3 cellular contexts compared by ENCODE assay signal in genomic region chr20:982754-983153, GRCh38.
TF ChIP-seq lines count a peak whose summit lies in the region.

No MANE protein-coding gene starts in this region.

TF ChIP-seq in HCT116, 20 proteins besides CTCF, POLR2A, EP300 and RAD21:
- TF ChIP-seq REST (IDR thresholded peaks at IDR 0.05; ENCODE audit: low read depth) (no peak), SP1 (IDR thresholded peaks at IDR 0.05; ENCODE audit: low read depth) (no peak)

TF ChIP-seq in H1, 55 proteins besides CTCF, POLR2A, EP300 and RAD21 (continued from another document):
- TF ChIP-seq SP2 (IDR thresholded peaks at IDR 0.05; ENCODE audit: low read length), result no peak
- TF ChIP-seq PHF8 (conservative IDR thresholded peaks at IDR 0.05; ENCODE audit: low read depth, low read length), result no peak
- no peak for TF ChIP-seq RBBP5 (IDR thresholded peaks at IDR 0.05; ENCODE audit: borderline replicate concordance, low read depth, low read length)
- no peak for TF ChIP-seq SP4 (IDR thresholded peaks at IDR 0.05; ENCODE audit: low read length)
- TF ChIP-seq ZNF274 (IDR thresholded peaks at IDR 0.05; ENCODE audit: borderline replicate concordance, extremely low read depth, low read length), result no peak
- no peak for TF ChIP-seq SIX5 (IDR thresholded peaks at IDR 0.05; ENCODE audit: low read depth, low read length)
- TF ChIP-seq POU5F1 (IDR thresholded peaks at IDR 0.05; ENCODE audit: low read depth, low read length), result no peak
- no peak for TF ChIP-seq BRCA1 (IDR thresholded peaks at IDR 0.05; ENCODE audit: low read depth, low read length)
- no peak for TF ChIP-seq GTF2F1 (IDR thresholded peaks at IDR 0.05; ENCODE audit: borderline replicate concordance, low read depth, low read length)
- TF ChIP-seq EGR1 (IDR thresholded peaks at IDR 0.05; ENCODE audit: borderline replicate concordance, low read depth, low read length), result no peak
- no peak for TF ChIP-seq KDM5A (IDR thresholded peaks at IDR 0.05; ENCODE audit: low read length)
- no peak for TF ChIP-seq CTBP2 (IDR thresholded peaks at IDR 0.05; ENCODE audit: borderline replicate concordance, insufficient read depth, insufficient read length, low read length)
- no peak for TF ChIP-seq YY1 (IDR thresholded peaks at IDR 0.05; ENCODE audit: low read depth, low read length)
- no peak for TF ChIP-seq TEAD4 (IDR thresholded peaks at IDR 0.05; ENCODE audit: low read depth, low read length)
- TF ChIP-seq KDM4A (IDR thresholded peaks at IDR 0.05; ENCODE audit: low read depth, low read length, severe bottlenecking), result no peak

TF ChIP-seq in SK-N-SH treated with all-trans-retinoic acid at 6 μM for 48 hours, 23 proteins besides CTCF, POLR2A, EP300 and RAD21 (continued from another document):
- TF ChIP-seq POU6F1 (CRISPR knock-in tag; IDR thresholded peaks at IDR 0.05; ENCODE audit: borderline replicate concordance, low read depth) (no peak), ZNF70 (CRISPR knock-in tag; IDR thresholded peaks at IDR 0.05) (no peak), CSDC2 (CRISPR knock-in tag; IDR thresholded peaks at IDR 0.05) (no peak), PATZ1 (CRISPR knock-in tag; IDR thresholded peaks at IDR 0.05; ENCODE audit: borderline replicate concordance) (no peak), ESRRG (CRISPR knock-in tag; IDR thresholded peaks at IDR 0.05) (no peak), TSHZ2 (CRISPR knock-in tag; IDR thresholded peaks at IDR 0.05) (no peak), OSR1 (CRISPR knock-in tag; IDR thresholded peaks at IDR 0.05) (no peak), ZFP3 (CRISPR knock-in tag; IDR thresholded peaks at IDR 0.05) (no peak), SNAI2 (CRISPR knock-in tag; IDR thresholded peaks at IDR 0.05) (no peak), BACH2 (CRISPR knock-in tag; IDR thresholded peaks at IDR 0.05; ENCODE audit: borderline replicate concordance) (no peak), ARNTL (CRISPR knock-in tag; IDR thresholded peaks at IDR 0.05; ENCODE audit: borderline replicate concordance, low read depth) (no peak), ZFP30 (CRISPR knock-in tag; IDR thresholded peaks at IDR 0.05) (no peak), ISL1 (CRISPR knock-in tag; IDR thresholded peaks at IDR 0.05) (no peak), RARB (CRISPR knock-in tag; IDR thresholded peaks at IDR 0.05) (no peak), ZC3H10 (CRISPR knock-in tag; IDR thresholded peaks at IDR 0.05) (no peak)
